Comparison of ENCODE assay signal across 8 cellular contexts in the genomic region with DNA sequence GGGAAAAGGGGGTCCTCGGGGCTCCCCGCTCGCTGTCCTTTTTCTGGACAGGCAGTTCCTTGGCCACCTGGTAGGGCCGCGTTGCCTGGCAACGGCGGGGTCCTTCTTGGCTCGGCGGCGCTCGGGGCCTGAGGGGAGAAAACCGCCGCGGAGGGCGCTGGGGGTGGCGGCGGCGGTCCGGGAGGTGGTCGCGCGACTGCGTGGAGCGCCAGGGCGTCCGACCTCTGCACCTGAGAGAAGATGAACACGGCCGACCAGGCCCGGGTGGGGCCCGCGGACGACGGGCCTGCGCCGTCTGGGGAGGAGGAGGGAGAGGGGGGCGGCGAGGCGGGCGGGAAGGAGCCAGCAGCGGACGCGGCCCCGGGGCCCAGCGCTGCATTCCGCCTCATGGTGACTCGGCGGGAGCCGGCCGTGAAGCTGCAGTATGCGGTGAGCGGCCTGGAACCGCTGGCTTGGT. TPM values are rescaled to one million over a fixed set of nuclear protein-coding genes. Genes with fewer than 3 reads are reported as not detected.
DNase-seq lines count a peak whose midpoint lies in the region; ATAC-seq and TF ChIP-seq lines count a peak whose summit lies in the region.

A gene with protein sequence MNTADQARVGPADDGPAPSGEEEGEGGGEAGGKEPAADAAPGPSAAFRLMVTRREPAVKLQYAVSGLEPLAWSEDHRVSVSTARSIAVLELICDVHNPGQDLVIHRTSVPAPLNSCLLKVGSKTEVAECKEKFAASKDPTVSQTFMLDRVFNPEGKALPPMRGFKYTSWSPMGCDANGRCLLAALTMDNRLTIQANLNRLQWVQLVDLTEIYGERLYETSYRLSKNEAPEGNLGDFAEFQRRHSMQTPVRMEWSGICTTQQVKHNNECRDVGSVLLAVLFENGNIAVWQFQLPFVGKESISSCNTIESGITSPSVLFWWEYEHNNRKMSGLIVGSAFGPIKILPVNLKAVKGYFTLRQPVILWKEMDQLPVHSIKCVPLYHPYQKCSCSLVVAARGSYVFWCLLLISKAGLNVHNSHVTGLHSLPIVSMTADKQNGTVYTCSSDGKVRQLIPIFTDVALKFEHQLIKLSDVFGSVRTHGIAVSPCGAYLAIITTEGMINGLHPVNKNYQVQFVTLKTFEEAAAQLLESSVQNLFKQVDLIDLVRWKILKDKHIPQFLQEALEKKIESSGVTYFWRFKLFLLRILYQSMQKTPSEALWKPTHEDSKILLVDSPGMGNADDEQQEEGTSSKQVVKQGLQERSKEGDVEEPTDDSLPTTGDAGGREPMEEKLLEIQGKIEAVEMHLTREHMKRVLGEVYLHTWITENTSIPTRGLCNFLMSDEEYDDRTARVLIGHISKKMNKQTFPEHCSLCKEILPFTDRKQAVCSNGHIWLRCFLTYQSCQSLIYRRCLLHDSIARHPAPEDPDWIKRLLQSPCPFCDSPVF (plus strand): TSS at position 106 of the 457 bp plus-strand sequence. CDS start 135 bp downstream, at position 241.

- peak within 1 kb of the TSS; percentile 99 for H3K4me3 ChIP-seq in HUES6 (ENCODE audit: low read depth, low read length)
- H3K4me3 ChIP-seq in testis: peak within 1 kb of the TSS; percentile 69 to 90

- peak; percentile 62 for ATAC-seq in GM21447 (IDR thresholded peaks at IDR 0.05; ENCODE audit: unreplicated experiment)
- ATAC-seq in omental fat pad (ENCODE audit: low FRiP score): peak; percentile 75

- POLR2A ChIA-PET in RWPE1 (lab: Yijun Ruan, JAX; ENCODE audit: low non-redundant PET): interaction anchor here (0.8 to 1.3 kb wide), 3 partner anchors 17 to 101 kb away, joined by 3 to 4 read pairs (median 3); no protein-coding TSS in a partner anchor

- CTCF ChIA-PET in RWPE1 (lab: Yijun Ruan, JAX): interaction anchor here (0.7 to 1.1 kb wide), 4 partner anchors 24 to 256 kb away, joined by 3 to 5 read pairs (median 4); no protein-coding TSS in a partner anchor

- peak within 1 kb of the TSS; percentile 99 for H3K9ac ChIP-seq in HUES6 (ENCODE audit: low read length)

- H3K4me1 ChIP-seq in HUES6 (ENCODE audit: control insufficient read depth, insufficient read depth, low read length): peaks cover 21% of the 10 kb centered on the region; the same call in 1 of the 2 replicates
- H3K4me1 ChIP-seq in testis: peaks cover 13% of the 10 kb centered on the region

- H3K9me3 ChIP-seq in HUES6 (ENCODE audit: control insufficient read depth, insufficient read depth, low read depth, low read length) (no peaks in the 10 kb centered on the region; the same call in 1 of the 2 replicates), testis (no peaks in the 10 kb centered on the region)

- H3K27me3 ChIP-seq in HUES6 (ENCODE audit: control insufficient read depth, insufficient read depth, low read length) (no peaks in the 10 kb centered on the region), testis (no peaks in the 10 kb centered on the region)

- 0 to 1% methylated on average over 2 to 48 of the region's 52 CpGs for WGBS in testis, 2 donors

- H3K27ac ChIP-seq in HUES6 (ENCODE audit: low read depth, low read length) (peak within 1 kb of the TSS; percentile 97), RWPE1 (peak within 1 kb of the TSS; percentile 100), testis (peak within 1 kb of the TSS; percentile 91)

- in situ Hi-C loops in Caki2 (cut with HindIII; ENCODE audit: low pct_unique_long_range_greater_than_20kb, low sequenced_read_pairs): no loop called here

- TF ChIP-seq CTCF in RWPE1 (conservative IDR thresholded peaks at IDR 0.05; ENCODE audit: low read depth) (no peak), omental fat pad (IDR thresholded peaks at IDR 0.05) (no peak), testis (IDR thresholded peaks at IDR 0.05) (no peak)

- H3K36me3 ChIP-seq in HUES6 (ENCODE audit: control insufficient read depth, insufficient read depth, low read length) (peaks cover 26% of the 10 kb centered on the region; the same call in 1 of the 2 replicates), testis (ENCODE audit: low read depth, missing control alignments) (no peaks in the 10 kb centered on the region)

- DNase-seq in Caki2 (ENCODE audit: low read depth) (no peak), RWPE1 (ENCODE audit: low spot score) (peak; percentile 94), globus pallidus (ENCODE audit: low spot score) (peak; percentile 71), omental fat pad (ENCODE audit: low spot score) (peak; percentile 83), testis (peak; percentile 90)
- peak; percentile 86 for DNase-seq in activated naive CD4-positive, alpha-beta T cell treated with Interleukin-2 at 50 U/mL for 16 hours

- no peak for TF ChIP-seq POLR2A in testis (IDR thresholded peaks at IDR 0.05)

- intact Hi-C loops in testis (cut with DNase I; ENCODE audit: low total_unique reads): no loop called here

RNA-seq across cellular contexts. Expression of the gene that starts here (rescaled TPM):
- 8.2 and 13.5 TPM in 2 replicates for total RNA-seq in Caki2 (2014; rRNA removed; shearing (Covaris generic); ENCODE audit: low replicate concordance)
- total RNA-seq in omental fat pad (10 to 100 TPM in 2 of 4 donors, 1 to 10 TPM in 2; 7.2 to 19.2 (median 10.0) TPM), testis (10 to 100 TPM; 17.2 to 18.4 TPM)
- polyA plus RNA-seq in testis (ENCODE audit: insufficient read depth, low read depth, low replicate concordance): 19.4 TPM
